Comparison of ENCODE assay signal across 8 cellular contexts in genomic region chr19:2476451-2477140, GRCh38. TPM values are rescaled to one million over a fixed set of nuclear protein-coding genes. Genes with fewer than 3 reads are reported as not detected.
DNase-seq lines count a peak whose midpoint lies in the region; ATAC-seq, FAIRE-seq and TF ChIP-seq lines count a peak whose summit lies in the region.

No MANE protein-coding gene starts in this region.

- H3K4ac ChIP-seq in H1 (replicated peaks; ENCODE audit: insufficient read length, low read depth, low read length), result no peak overlapping the region

- H3K23ac ChIP-seq in H1 (ENCODE audit: insufficient read length), result no peak overlapping the region

- peak overlapping the region; percentile 93 to 99 for H3K27ac ChIP-seq in A549
- H3K27ac ChIP-seq in H1 (ENCODE audit: low read depth, low read length), result no peak overlapping the region
- peak overlapping the region; percentile 99 for H3K27ac ChIP-seq in muscle layer of colon (ENCODE audit: low read depth, low read length)

- H2AFZ ChIP-seq in Loucy (ENCODE audit: low read length) (no peak overlapping the region), H1 (ENCODE audit: low read length) (no peak overlapping the region)

- POLR2A ChIA-PET in A549 (lab: Yijun Ruan, JAX), result interaction anchor here (0.6 to 5.2 kb wide), 55 partner anchors 8 to 592 kb away, joined by 3 to 211 read pairs (median 6); partner anchors contain the start of genes ABHD17A, LMNB2, THOP1 and TIMM13
- POLR2A ChIA-PET in H1 (lab: Charles Lee; ENCODE audit: partially characterized antibody), result interaction anchor here (0.8 to 9.2 kb wide), 72 partner anchors 7 to 612 kb away, joined by 3 to 216 read pairs (median 6); partner anchors contain the start of genes LMNB2, SGTA, SLC39A3 and TIMM13

- no peak overlapping the region for H2BK20ac ChIP-seq in H1 (ENCODE audit: low read length)

- H2AK5ac ChIP-seq in H1 (ENCODE audit: low read depth, low read length), result no peak overlapping the region

- H2BK120ac ChIP-seq in H1 (replicated peaks; ENCODE audit: low read depth, low read length), result no peak overlapping the region

- H3K79me1 ChIP-seq in H1 (ENCODE audit: low read depth, low read length), result peaks cover 4% of the 10 kb centered on the region; the same call in 1 of the 2 replicates

- H2BK15ac ChIP-seq in H1 (ENCODE audit: low read length), result no peak overlapping the region

- DNase-seq in A549 (ENCODE audit: low read depth in 1 of 2, low spot score in 1 of 2), result peak in 1 of 2 experiments; percentile 57
- DNase-seq in activated CD8-positive, alpha-beta memory T cell treated with anti-CD3 and anti-CD28 coated beads for 4 hours (ENCODE audit: low read depth in 2 of 2), result peak; percentile 54
- peak in 1 of 2 experiments; percentile 74 for DNase-seq in H1 (ENCODE audit: low read depth in 1 of 2, low spot score in 2 of 2)
- peak; percentile 85 for DNase-seq in stimulated activated naive CD8-positive, alpha-beta T cell treated with anti-CD3 and anti-CD28 coated beads, Interleukin-15, Interleukin-2, amounts not matched to agents 100 U/mL and 50 U/mL, for 24 hours

- peak overlapping the region; percentile 77; the same call in 1 of the 2 replicates for H4K8ac ChIP-seq in H1 (ENCODE audit: extremely low read depth, insufficient read depth, low read length)

- H4K91ac ChIP-seq in H1 (replicated peaks; ENCODE audit: insufficient read length, low read length), result no peak overlapping the region

- H3K79me2 ChIP-seq in Loucy (ENCODE audit: insufficient read depth, low read length) (peaks cover 21% of the 10 kb centered on the region), H1 (ENCODE audit: control insufficient read depth in 1 of 2, insufficient read depth in 2 of 2, low read length in 2 of 2) (peaks cover 0 to 7% of the 10 kb centered on the region in 2 experiments; a peak in 1 of 4 replicates)

- H4K20me1 ChIP-seq in Loucy (ENCODE audit: insufficient read depth, low read length, poor library complexity, severe bottlenecking), result peaks cover 22% of the 10 kb centered on the region
- H4K20me1 ChIP-seq in H1 (replicated peaks in 1 of 2; ENCODE audit: control insufficient read depth in 1 of 2, insufficient read depth in 2 of 2, low read length in 2 of 2), result peaks cover 12% of the 10 kb centered on the region in 2 experiments

- no peak overlapping the region for H2BK12ac ChIP-seq in H1 (ENCODE audit: low read depth, low read length)

- no peak overlapping the region for H4K5ac ChIP-seq in H1 (ENCODE audit: insufficient read length, low read depth, low read length)

- H3K14ac ChIP-seq in H1 (ENCODE audit: insufficient read length), result no peak overlapping the region

- H2BK5ac ChIP-seq in H1 (ENCODE audit: low read depth, low read length), result no peak overlapping the region; the same call in 1 of the 2 replicates

- no peak; a peak in 1 of 5 replicates for TF ChIP-seq RAD21 in A549 (conservative IDR thresholded peaks at IDR 0.05 in 1 of 2, IDR thresholded peaks at IDR 0.05 in 1 of 2)
- TF ChIP-seq RAD21 in H1 (IDR thresholded peaks at IDR 0.05 in 1 of 2, conservative IDR thresholded peaks at IDR 0.05 in 1 of 2; ENCODE audit: low read depth in 2 of 2, low read length in 2 of 2), result no peak

- H3K36me3 ChIP-seq in Loucy (ENCODE audit: insufficient read depth, low read length), result no peaks in the 10 kb centered on the region
- peaks cover 0 to 5% (median 0%) of the 10 kb centered on the region in 4 experiments; a peak in 1 of 8 replicates for H3K36me3 ChIP-seq in H1 (ENCODE audit: control insufficient read depth in 2 of 4, insufficient read depth in 4 of 4, low read length in 3 of 4)
- no peaks in the 10 kb centered on the region for H3K36me3 ChIP-seq in muscle layer of colon (ENCODE audit: insufficient read depth, low read length)

- 6% methylated on average over 6 of the region's 42 CpGs for WGBS in A549 (ENCODE audit: missing lambda C conversion rate)
- 4% methylated on average over 32 of the region's 42 CpGs; no CpG with 5 or more reads in 1 of the 2 experiments for WGBS in H1 (ENCODE audit: extremely low coverage in 1 of 2, insufficient coverage in 1 of 2, insufficient read length in 1 of 2, insufficient replicate concordance in 2 of 2, low coverage in 1 of 2, low lambda C conversion rate in 2 of 2, missing lambda C conversion rate in 1 of 2), 2 experiments

- H3K9me3 ChIP-seq in A549, result no peaks in the 10 kb centered on the region
- no peaks in the 10 kb centered on the region for H3K9me3 ChIP-seq in Loucy (ENCODE audit: insufficient read depth, low read depth, low read length)
- peaks cover 0 to under 1% of the 10 kb centered on the region in 2 experiments; a peak in 1 of 4 replicates for H3K9me3 ChIP-seq in H1 (ENCODE audit: insufficient read depth in 2 of 2, low read depth in 1 of 2, low read length in 1 of 2)
- no peaks in the 10 kb centered on the region for H3K9me3 ChIP-seq in muscle layer of colon (ENCODE audit: low read length)

- no peak overlapping the region for H3K56ac ChIP-seq in H1 (replicated peaks; ENCODE audit: insufficient read length, low read depth, low read length)

- TF ChIP-seq CTCF in A549 (IDR thresholded peaks at IDR 0.05) (no peak), Loucy (conservative IDR thresholded peaks at IDR 0.05; ENCODE audit: low read length) (no peak), H1 (IDR thresholded peaks at IDR 0.05; ENCODE audit: control extremely low read depth in 1 of 3, insufficient read depth in 1 of 3, low read depth in 1 of 3, low read length in 3 of 3) (no peak)

- H3K9ac ChIP-seq in Loucy (ENCODE audit: low read depth, low read length, poor library complexity, severe bottlenecking) (peak overlapping the region; percentile 81), H1 (replicated peaks in 1 of 4; ENCODE audit: extremely low read depth in 1 of 4, low read depth in 3 of 4, low read length in 3 of 4) (peak overlapping the region in 1 of 4 experiments; percentile 84; a peak in 4 of 7 replicates), muscle layer of colon (ENCODE audit: low read length) (peak overlapping the region; percentile 87)

- no peaks in the 10 kb centered on the region for H3K27me3 ChIP-seq in Loucy (ENCODE audit: insufficient read depth, low read length, poor library complexity, severe bottlenecking)
- peaks cover 10 to 40% (median 34%) of the 10 kb centered on the region in 4 experiments for H3K27me3 ChIP-seq in H1 (replicated peaks in 1 of 4; ENCODE audit: control insufficient read depth in 3 of 4, extremely low read depth in 1 of 4, insufficient read depth in 3 of 4, low read length in 3 of 4)
- no peaks in the 10 kb centered on the region for H3K27me3 ChIP-seq in muscle layer of colon (ENCODE audit: control insufficient read depth in 1 of 2, insufficient read depth in 2 of 2, low read length in 2 of 2)

- FAIRE-seq in A549 (lab: Jason Lieb, UNC), result no peak
- FAIRE-seq in H1 (lab: Jason Lieb, UNC), result no peak

- peaks cover 9% of the 10 kb centered on the region for H3K4me1 ChIP-seq in A549
- peaks cover 26% of the 10 kb centered on the region for H3K4me1 ChIP-seq in Loucy (ENCODE audit: insufficient read depth, low read length, poor library complexity, severe bottlenecking)
- peaks cover 0 to 14% (median 13%) of the 10 kb centered on the region in 4 experiments; a peak in 6 of 7 replicates for H3K4me1 ChIP-seq in H1 (replicated peaks in 1 of 4; ENCODE audit: control insufficient read depth in 3 of 4, insufficient read depth in 4 of 4, low read length in 3 of 4)
- H3K4me1 ChIP-seq in muscle layer of colon (ENCODE audit: insufficient read depth, low read length), result peaks cover 16% of the 10 kb centered on the region

- no peaks in the 10 kb centered on the region for H3F3A ChIP-seq in Loucy (ENCODE audit: low read depth)

- no peak for TF ChIP-seq EP300 in A549 (IDR thresholded peaks at IDR 0.05)
- no peak for TF ChIP-seq EP300 in H1 (IDR thresholded peaks at IDR 0.05; ENCODE audit: borderline replicate concordance in 1 of 2, low read depth in 2 of 2, low read length in 2 of 2)

- H3K4me3 ChIP-seq in A549 (peak overlapping the region; percentile 95), Loucy (ENCODE audit: low read length, poor library complexity, severe bottlenecking) (peak overlapping the region; percentile 80), H1 (ENCODE audit: extremely low read depth in 1 of 4, insufficient read depth in 2 of 4, low read depth in 3 of 4, low read length in 4 of 4) (peak overlapping the region; percentile 56 to 81 (median 76)), muscle layer of colon (ENCODE audit: low read depth in 1 of 2, low read length in 2 of 2) (peak overlapping the region; percentile 99)

- no peak for TF ChIP-seq POLR2A in A549 (IDR thresholded peaks at IDR 0.05; ENCODE audit: low read length)
- no peak for TF ChIP-seq POLR2A in H1 (IDR thresholded peaks at IDR 0.05; ENCODE audit: control extremely low read depth in 1 of 2, low read depth in 2 of 2, low read length in 2 of 2)

- H3K4me2 ChIP-seq in A549, result peak overlapping the region; percentile 98
- peak overlapping the region; percentile 80 for H3K4me2 ChIP-seq in Loucy (ENCODE audit: low read depth, low read length, poor library complexity, severe bottlenecking)
- peak overlapping the region; percentile 87 to 94 for H3K4me2 ChIP-seq in H1 (ENCODE audit: insufficient read depth in 1 of 2, low read depth in 2 of 2, low read length in 2 of 2)

- CTCF ChIA-PET in A549 (lab: Yijun Ruan, JAX), result interaction anchor here (0.9 to 10.5 kb wide), 14 partner anchors 14 to 161 kb away, joined by 3 to 156 read pairs (median 5); no protein-coding TSS in a partner anchor
- CTCF ChIA-PET in H1 (lab: Charles Lee; ENCODE audit: partially characterized antibody), result interaction anchor here (0.6 to 8.0 kb wide), 19 partner anchors 13 to 318 kb away, joined by 3 to 96 read pairs (median 4); no protein-coding TSS in a partner anchor

- peaks cover 22% of the 10 kb centered on the region; the same call in 1 of the 2 replicates for H3K23me2 ChIP-seq in H1 (ENCODE audit: low read depth, low read length)

- H3K9me2 ChIP-seq in Loucy (replicated peaks; ENCODE audit: low read depth, low read length), result no peaks in the 10 kb centered on the region

- ATAC-seq in A549 (peak; percentile 2 to 28; a peak in 5 of 6 replicates), GM19324 (IDR thresholded peaks at IDR 0.05; ENCODE audit: low FRiP score, unreplicated experiment) (peak; percentile 11), HG03025 (IDR thresholded peaks at IDR 0.05; ENCODE audit: low FRiP score, unreplicated experiment) (no peak)
- ATAC-seq in stimulated activated naive CD8-positive, alpha-beta T cell treated with anti-CD3 and anti-CD28 coated beads, Interleukin-15, Interleukin-2, amounts not matched to agents 100 U/mL and 50 U/mL, for 24 hours, result peak; percentile 31

- peak overlapping the region; percentile 78; the same call in 1 of the 2 replicates for H3K18ac ChIP-seq in H1 (ENCODE audit: extremely low read depth, low read length)

RNA-seq across cellular contexts. Expression of gene GADD45B, which starts 0.7 kb away (rescaled TPM):
- polyA plus RNA-seq in A549 (2011; rRNA removed) (65.3 and 72.5 TPM in 2 replicates), A549 (2017; fragmentation: RNase III; extraction: RNeasy Plus Mini Kit Qiagen cat#74134 plus additional on column Dnase treatment) (38.6 to 42.4 TPM (median 39.9 TPM) in 3 replicates), H1 (2011; rRNA removed) (7.4 and 12.1 TPM in 2 replicates)
- 120 and 125 TPM in 2 replicates for polyA plus RNA-seq in A549 (2012; cell fraction: cytosol; rRNA removed)
- 193 and 205 TPM in 2 replicates for polyA plus RNA-seq in A549 (2012; cell fraction: nucleus; rRNA removed)
- polyA minus RNA-seq in A549 (2011; rRNA and poly(A)+ RNA removed), result 42.7 and 50.1 TPM in 2 replicates
- total RNA-seq in H1 (2021; fragmentation: NEBNext Ultra II Directional; extraction: Animal tissue kit (Norgen Biotek cat#: 25700)), result 11.0 and 11.4 TPM in 2 replicates
- 12.6 TPM for polyA plus RNA-seq in H1 (2011; cell fraction: cytosol; rRNA removed)
- polyA plus RNA-seq in H1 (2011; cell fraction: nucleus; rRNA removed), result 18.4 TPM
- 4.8 to 6.5 TPM (median 5.8 TPM) in 4 replicates for polyA plus RNA-seq in H1 (2012, experiment 1 of 2)
- polyA plus RNA-seq in H1 (2012, experiment 2 of 2), result 5.3 TPM
- 7.8 TPM for polyA plus RNA-seq in H1 (2013, experiment 1 of 2)
- 8.5 TPM for polyA plus RNA-seq in H1 (2013, experiment 2 of 2)
- 7.5 and 8.3 TPM in 2 replicates for polyA minus RNA-seq in H1 (2011; rRNA and poly(A)+ RNA removed)
- polyA minus RNA-seq in H1 (2011; cell fraction: cytosol; rRNA and poly(A)+ RNA removed), result 13.9 TPM
- polyA minus RNA-seq in H1 (2011; cell fraction: nucleus; rRNA and poly(A)+ RNA removed), result 47.7 TPM

RNA-seq across cellular contexts. Expression of gene LMNB2, which starts 19.8 kb away (rescaled TPM):
- polyA plus RNA-seq in A549 (2011; rRNA removed) (53.5 and 54.6 TPM in 2 replicates), A549 (2017; fragmentation: RNase III; extraction: RNeasy Plus Mini Kit Qiagen cat#74134 plus additional on column Dnase treatment) (93.6 to 105 TPM (median 97.7 TPM) in 3 replicates), H1 (2011; rRNA removed) (287 and 360 TPM in 2 replicates)
- 96.0 and 132 TPM in 2 replicates for polyA plus RNA-seq in A549 (2012; cell fraction: cytosol; rRNA removed)
- polyA plus RNA-seq in A549 (2012; cell fraction: nucleus; rRNA removed), result 167 and 168 TPM in 2 replicates
- polyA minus RNA-seq in A549 (2011; rRNA and poly(A)+ RNA removed), result 53.1 and 60.5 TPM in 2 replicates
- total RNA-seq in H1 (2021; fragmentation: NEBNext Ultra II Directional; extraction: Animal tissue kit (Norgen Biotek cat#: 25700)), result 177 and 179 TPM in 2 replicates
- 196 TPM for polyA plus RNA-seq in H1 (2011; cell fraction: cytosol; rRNA removed)
- polyA plus RNA-seq in H1 (2011; cell fraction: nucleus; rRNA removed), result 187 TPM
- 154 to 165 TPM (median 162 TPM) in 4 replicates for polyA plus RNA-seq in H1 (2012, experiment 1 of 2)
- 174 TPM for polyA plus RNA-seq in H1 (2012, experiment 2 of 2)
- polyA plus RNA-seq in H1 (2013, experiment 1 of 2), result 97.9 TPM
- 98.3 TPM for polyA plus RNA-seq in H1 (2013, experiment 2 of 2)
- polyA minus RNA-seq in H1 (2011; rRNA and poly(A)+ RNA removed), result 105 and 122 TPM in 2 replicates
- polyA minus RNA-seq in H1 (2011; cell fraction: cytosol; rRNA and poly(A)+ RNA removed), result 69.9 TPM
- polyA minus RNA-seq in H1 (2011; cell fraction: nucleus; rRNA and poly(A)+ RNA removed), result 36.0 TPM

RNA-seq across cellular contexts. Expression of gene TIMM13, which starts 49.2 kb away (rescaled TPM):
- polyA plus RNA-seq in A549 (2011; rRNA removed) (23.9 and 24.7 TPM in 2 replicates), A549 (2017; fragmentation: RNase III; extraction: RNeasy Plus Mini Kit Qiagen cat#74134 plus additional on column Dnase treatment) (73.6 to 85.7 TPM (median 81.2 TPM) in 3 replicates), H1 (2011; rRNA removed) (270 and 410 TPM in 2 replicates)
- polyA plus RNA-seq in A549 (2012; cell fraction: cytosol; rRNA removed), result 128 and 159 TPM in 2 replicates
- polyA plus RNA-seq in A549 (2012; cell fraction: nucleus; rRNA removed), result 95.9 and 129 TPM in 2 replicates
- 5.7 and 9.2 TPM in 2 replicates for polyA minus RNA-seq in A549 (2011; rRNA and poly(A)+ RNA removed)
- 275 and 277 TPM in 2 replicates for total RNA-seq in H1 (2021; fragmentation: NEBNext Ultra II Directional; extraction: Animal tissue kit (Norgen Biotek cat#: 25700))
- polyA plus RNA-seq in H1 (2011; cell fraction: cytosol; rRNA removed), result 254 TPM
- polyA plus RNA-seq in H1 (2011; cell fraction: nucleus; rRNA removed), result 186 TPM
- 148 to 224 TPM (median 214 TPM) in 4 replicates for polyA plus RNA-seq in H1 (2012, experiment 1 of 2)
- polyA plus RNA-seq in H1 (2012, experiment 2 of 2), result 148 TPM
- 160 TPM for polyA plus RNA-seq in H1 (2013, experiment 1 of 2)
- polyA plus RNA-seq in H1 (2013, experiment 2 of 2), result 179 TPM
- 17.5 and 28.6 TPM in 2 replicates for polyA minus RNA-seq in H1 (2011; rRNA and poly(A)+ RNA removed)
- 87.3 TPM for polyA minus RNA-seq in H1 (2011; cell fraction: cytosol; rRNA and poly(A)+ RNA removed)
- 60.6 TPM for polyA minus RNA-seq in H1 (2011; cell fraction: nucleus; rRNA and poly(A)+ RNA removed)

Comparison
In these comparisons a context has a peak if more than half of its experiments do, and no peak if none do; other contexts are left out.
1. Of the 18 proteins assayed by ChIP-seq in both H1 and A549: peak only in H1: PHF8; only in A549: none; in both: none; in neither: 17.